In the genomic region with DNA sequence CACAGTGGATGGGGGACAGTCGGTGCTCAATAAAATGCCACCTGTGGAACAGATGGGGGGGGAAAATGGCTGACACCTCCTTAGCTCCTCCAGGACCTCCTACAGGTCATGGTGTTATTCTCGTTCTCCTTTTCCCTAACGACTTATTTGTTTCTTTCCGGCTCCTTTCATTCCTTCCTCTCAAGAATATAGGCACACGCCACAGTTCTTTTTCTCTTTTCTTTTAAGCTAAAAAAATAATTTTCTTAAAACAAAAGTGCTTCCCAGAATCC, we compare ENCODE assay signal across 1 cellular context.
TF ChIP-seq lines count a peak whose summit lies in the region.

No MANE protein-coding gene starts in this region.

TF ChIP-seq in HepG2, 621 proteins besides CTCF, POLR2A, EP300 and RAD21 (continued from another document):
- TF ChIP-seq, protein P1, sequence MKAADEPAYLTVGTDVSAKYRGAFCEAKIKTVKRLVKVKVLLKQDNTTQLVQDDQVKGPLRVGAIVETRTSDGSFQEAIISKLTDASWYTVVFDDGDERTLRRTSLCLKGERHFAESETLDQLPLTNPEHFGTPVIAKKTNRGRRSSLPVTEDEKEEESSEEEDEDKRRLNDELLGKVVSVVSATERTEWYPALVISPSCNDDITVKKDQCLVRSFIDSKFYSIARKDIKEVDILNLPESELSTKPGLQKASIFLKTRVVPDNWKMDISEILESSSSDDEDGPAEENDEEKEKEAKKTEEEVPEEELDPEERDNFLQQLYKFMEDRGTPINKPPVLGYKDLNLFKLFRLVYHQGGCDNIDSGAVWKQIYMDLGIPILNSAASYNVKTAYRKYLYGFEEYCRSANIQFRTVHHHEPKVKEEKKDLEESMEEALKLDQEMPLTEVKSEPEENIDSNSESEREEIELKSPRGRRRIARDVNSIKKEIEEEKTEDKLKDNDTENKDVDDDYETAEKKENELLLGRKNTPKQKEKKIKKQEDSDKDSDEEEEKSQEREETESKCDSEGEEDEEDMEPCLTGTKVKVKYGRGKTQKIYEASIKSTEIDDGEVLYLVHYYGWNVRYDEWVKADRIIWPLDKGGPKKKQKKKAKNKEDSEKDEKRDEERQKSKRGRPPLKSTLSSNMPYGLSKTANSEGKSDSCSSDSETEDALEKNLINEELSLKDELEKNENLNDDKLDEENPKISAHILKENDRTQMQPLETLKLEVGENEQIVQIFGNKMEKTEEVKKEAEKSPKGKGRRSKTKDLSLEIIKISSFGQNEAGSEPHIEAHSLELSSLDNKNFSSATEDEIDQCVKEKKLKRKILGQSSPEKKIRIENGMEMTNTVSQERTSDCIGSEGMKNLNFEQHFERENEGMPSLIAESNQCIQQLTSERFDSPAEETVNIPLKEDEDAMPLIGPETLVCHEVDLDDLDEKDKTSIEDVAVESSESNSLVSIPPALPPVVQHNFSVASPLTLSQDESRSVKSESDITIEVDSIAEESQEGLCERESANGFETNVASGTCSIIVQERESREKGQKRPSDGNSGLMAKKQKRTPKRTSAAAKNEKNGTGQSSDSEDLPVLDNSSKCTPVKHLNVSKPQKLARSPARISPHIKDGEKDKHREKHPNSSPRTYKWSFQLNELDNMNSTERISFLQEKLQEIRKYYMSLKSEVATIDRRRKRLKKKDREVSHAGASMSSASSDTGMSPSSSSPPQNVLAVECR (CRISPR knock-in tag; IDR thresholded peaks at IDR 0.05; ENCODE audit: borderline replicate concordance) = no peak
- no peak for TF ChIP-seq MAFK (conservative IDR thresholded peaks at IDR 0.05 in 1 of 2, IDR thresholded peaks at IDR 0.05 in 1 of 2; ENCODE audit: low read length in 2 of 2)
- TF ChIP-seq, protein P2, sequence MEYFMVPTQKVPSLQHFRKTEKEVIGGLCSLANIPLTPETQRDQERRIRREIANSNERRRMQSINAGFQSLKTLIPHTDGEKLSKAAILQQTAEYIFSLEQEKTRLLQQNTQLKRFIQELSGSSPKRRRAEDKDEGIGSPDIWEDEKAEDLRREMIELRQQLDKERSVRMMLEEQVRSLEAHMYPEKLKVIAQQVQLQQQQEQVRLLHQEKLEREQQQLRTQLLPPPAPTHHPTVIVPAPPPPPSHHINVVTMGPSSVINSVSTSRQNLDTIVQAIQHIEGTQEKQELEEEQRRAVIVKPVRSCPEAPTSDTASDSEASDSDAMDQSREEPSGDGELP (IDR thresholded peaks at IDR 0.05; ENCODE audit: borderline replicate concordance, low read depth) = no peak
- TF ChIP-seq, protein P3, sequence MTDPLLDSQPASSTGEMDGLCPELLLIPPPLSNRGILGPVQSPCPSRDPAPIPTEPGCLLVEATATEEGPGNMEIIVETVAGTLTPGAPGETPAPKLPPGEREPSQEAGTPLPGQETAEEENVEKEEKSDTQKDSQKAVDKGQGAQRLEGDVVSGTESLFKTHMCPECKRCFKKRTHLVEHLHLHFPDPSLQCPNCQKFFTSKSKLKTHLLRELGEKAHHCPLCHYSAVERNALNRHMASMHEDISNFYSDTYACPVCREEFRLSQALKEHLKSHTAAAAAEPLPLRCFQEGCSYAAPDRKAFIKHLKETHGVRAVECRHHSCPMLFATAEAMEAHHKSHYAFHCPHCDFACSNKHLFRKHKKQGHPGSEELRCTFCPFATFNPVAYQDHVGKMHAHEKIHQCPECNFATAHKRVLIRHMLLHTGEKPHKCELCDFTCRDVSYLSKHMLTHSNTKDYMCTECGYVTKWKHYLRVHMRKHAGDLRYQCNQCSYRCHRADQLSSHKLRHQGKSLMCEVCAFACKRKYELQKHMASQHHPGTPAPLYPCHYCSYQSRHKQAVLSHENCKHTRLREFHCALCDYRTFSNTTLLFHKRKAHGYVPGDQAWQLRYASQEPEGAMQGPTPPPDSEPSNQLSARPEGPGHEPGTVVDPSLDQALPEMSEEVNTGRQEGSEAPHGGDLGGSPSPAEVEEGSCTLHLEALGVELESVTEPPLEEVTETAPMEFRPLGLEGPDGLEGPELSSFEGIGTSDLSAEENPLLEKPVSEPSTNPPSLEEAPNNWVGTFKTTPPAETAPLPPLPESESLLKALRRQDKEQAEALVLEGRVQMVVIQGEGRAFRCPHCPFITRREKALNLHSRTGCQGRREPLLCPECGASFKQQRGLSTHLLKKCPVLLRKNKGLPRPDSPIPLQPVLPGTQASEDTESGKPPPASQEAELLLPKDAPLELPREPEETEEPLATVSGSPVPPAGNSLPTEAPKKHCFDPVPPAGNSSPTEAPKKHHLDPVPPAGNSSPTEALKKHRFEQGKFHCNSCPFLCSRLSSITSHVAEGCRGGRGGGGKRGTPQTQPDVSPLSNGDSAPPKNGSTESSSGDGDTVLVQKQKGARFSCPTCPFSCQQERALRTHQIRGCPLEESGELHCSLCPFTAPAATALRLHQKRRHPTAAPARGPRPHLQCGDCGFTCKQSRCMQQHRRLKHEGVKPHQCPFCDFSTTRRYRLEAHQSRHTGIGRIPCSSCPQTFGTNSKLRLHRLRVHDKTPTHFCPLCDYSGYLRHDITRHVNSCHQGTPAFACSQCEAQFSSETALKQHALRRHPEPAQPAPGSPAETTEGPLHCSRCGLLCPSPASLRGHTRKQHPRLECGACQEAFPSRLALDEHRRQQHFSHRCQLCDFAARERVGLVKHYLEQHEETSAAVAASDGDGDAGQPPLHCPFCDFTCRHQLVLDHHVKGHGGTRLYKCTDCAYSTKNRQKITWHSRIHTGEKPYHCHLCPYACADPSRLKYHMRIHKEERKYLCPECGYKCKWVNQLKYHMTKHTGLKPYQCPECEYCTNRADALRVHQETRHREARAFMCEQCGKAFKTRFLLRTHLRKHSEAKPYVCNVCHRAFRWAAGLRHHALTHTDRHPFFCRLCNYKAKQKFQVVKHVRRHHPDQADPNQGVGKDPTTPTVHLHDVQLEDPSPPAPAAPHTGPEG (CRISPR knock-in tag; IDR thresholded peaks at IDR 0.05) = peak; percentile 26; the same call in 1 of the 2 replicates
- TF ChIP-seq, protein P4, sequence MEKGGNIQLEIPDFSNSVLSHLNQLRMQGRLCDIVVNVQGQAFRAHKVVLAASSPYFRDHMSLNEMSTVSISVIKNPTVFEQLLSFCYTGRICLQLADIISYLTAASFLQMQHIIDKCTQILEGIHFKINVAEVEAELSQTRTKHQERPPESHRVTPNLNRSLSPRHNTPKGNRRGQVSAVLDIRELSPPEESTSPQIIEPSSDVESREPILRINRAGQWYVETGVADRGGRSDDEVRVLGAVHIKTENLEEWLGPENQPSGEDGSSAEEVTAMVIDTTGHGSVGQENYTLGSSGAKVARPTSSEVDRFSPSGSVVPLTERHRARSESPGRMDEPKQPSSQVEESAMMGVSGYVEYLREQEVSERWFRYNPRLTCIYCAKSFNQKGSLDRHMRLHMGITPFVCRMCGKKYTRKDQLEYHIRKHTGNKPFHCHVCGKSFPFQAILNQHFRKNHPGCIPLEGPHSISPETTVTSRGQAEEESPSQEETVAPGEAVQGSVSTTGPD (CRISPR knock-in tag; IDR thresholded peaks at IDR 0.05) = 0 out of 2 replicates have a peak, but pooled peaks have one; percentile 16
- TF ChIP-seq, protein P5, sequence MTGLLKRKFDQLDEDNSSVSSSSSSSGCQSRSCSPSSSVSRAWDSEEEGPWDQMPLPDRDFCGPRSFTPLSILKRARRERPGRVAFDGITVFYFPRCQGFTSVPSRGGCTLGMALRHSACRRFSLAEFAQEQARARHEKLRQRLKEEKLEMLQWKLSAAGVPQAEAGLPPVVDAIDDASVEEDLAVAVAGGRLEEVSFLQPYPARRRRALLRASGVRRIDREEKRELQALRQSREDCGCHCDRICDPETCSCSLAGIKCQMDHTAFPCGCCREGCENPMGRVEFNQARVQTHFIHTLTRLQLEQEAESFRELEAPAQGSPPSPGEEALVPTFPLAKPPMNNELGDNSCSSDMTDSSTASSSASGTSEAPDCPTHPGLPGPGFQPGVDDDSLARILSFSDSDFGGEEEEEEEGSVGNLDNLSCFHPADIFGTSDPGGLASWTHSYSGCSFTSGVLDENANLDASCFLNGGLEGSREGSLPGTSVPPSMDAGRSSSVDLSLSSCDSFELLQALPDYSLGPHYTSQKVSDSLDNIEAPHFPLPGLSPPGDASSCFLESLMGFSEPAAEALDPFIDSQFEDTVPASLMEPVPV (CRISPR knock-in tag; IDR thresholded peaks at IDR 0.05) = no peak
- no peak for TF ChIP-seq ZNF256 (CRISPR knock-in tag; conservative IDR thresholded peaks at IDR 0.05)
- TF ChIP-seq KDM2A (CRISPR knock-in tag; IDR thresholded peaks at IDR 0.05; ENCODE audit: borderline replicate concordance, low read depth) = no peak
- TF ChIP-seq ARHGAP35 (CRISPR knock-in tag; IDR thresholded peaks at IDR 0.05; ENCODE audit: borderline replicate concordance) = no peak
- no peak for TF ChIP-seq NFKBIZ (CRISPR knock-in tag; IDR thresholded peaks at IDR 0.05)
- TF ChIP-seq ZNF121 (CRISPR knock-in tag; IDR thresholded peaks at IDR 0.05) = no peak
